Comparison of ENCODE assay signal across 8 cellular contexts in genomic region chr19:52527954-52528326, GRCh38. TPM values are rescaled to one million over a fixed set of nuclear protein-coding genes. Genes with fewer than 3 reads are reported as not detected.
DNase-seq lines count a peak whose midpoint lies in the region; TF ChIP-seq lines count a peak whose summit lies in the region.

No MANE protein-coding gene starts in this region.

- peak overlapping the region; percentile 80 for H3K9ac ChIP-seq in iPS-18a (ENCODE audit: low read length)
- peak overlapping the region; percentile 92 to 98 (median 96) for H3K9ac ChIP-seq in skeletal muscle tissue (ENCODE audit: low read depth in 1 of 3, low read length in 3 of 3)

- no peaks in the 10 kb centered on the region for H3K9me3 Mint-ChIP-seq in activated CD4-positive, alpha-beta T cell treated with anti-CD3 and anti-CD28 coated beads, Interleukin-2, amount 10 ng/mL, durations not matched to agents 24 days and 14 days

- peaks cover 40% of the 10 kb centered on the region for H3K36me3 Mint-ChIP-seq in activated CD4-positive, alpha-beta T cell treated with anti-CD3 and anti-CD28 coated beads, Interleukin-2, amount 10 ng/mL, durations not matched to agents 24 days and 14 days (ENCODE audit: low read depth)

- no peaks in the 10 kb centered on the region for H3K27me3 Mint-ChIP-seq in activated CD4-positive, alpha-beta T cell treated with anti-CD3 and anti-CD28 coated beads, Interleukin-2, amount 10 ng/mL, durations not matched to agents 24 days and 14 days

- peaks cover 0 to 2% of the 10 kb centered on the region in 2 donors for H3K4me1 ChIP-seq in ascending aorta
- H3K4me1 ChIP-seq in iPS-18a (ENCODE audit: control insufficient read depth, low read depth, low read length) = no peaks in the 10 kb centered on the region
- peaks cover 14 to 16% (median 15%) of the 10 kb centered on the region in 3 donors for H3K4me1 ChIP-seq in skeletal muscle tissue (ENCODE audit: control insufficient read depth in 3 of 3, insufficient read depth in 3 of 3, low read length in 3 of 3)

- H3K27ac Mint-ChIP-seq in activated CD4-positive, alpha-beta T cell treated with anti-CD3 and anti-CD28 coated beads, Interleukin-2, amount 10 ng/mL, durations not matched to agents 24 days and 14 days = peak overlapping the region; percentile 98

- H3K27ac ChIP-seq in ascending aorta = peak overlapping the region; percentile 92 to 93
- H3K27ac ChIP-seq in iPS-18a (ENCODE audit: low read length) = peak overlapping the region; percentile 79
- H3K27ac ChIP-seq in skeletal muscle tissue (ENCODE audit: low read depth, low read length) = peak overlapping the region; percentile 88

- no peak for DNase-seq in activated CD4-positive, alpha-beta T cell treated with anti-CD3 and anti-CD28 coated beads, Interleukin-2, amount 10 ng/mL, durations not matched to agents 24 days and 14 days
- no peak for DNase-seq in activated CD4-positive, alpha-beta T cell treated with anti-CD3 and anti-CD28 coated beads for 48 hours
- DNase-seq in HK-2 (ENCODE audit: unreplicated experiment) (peak; percentile 18), ascending aorta (ENCODE audit: low spot score in 2 of 2) (no peak), dermis blood vessel endothelial cell (no peak)
- no peak for DNase-seq in stimulated activated CD4-positive, alpha-beta T cell treated with anti-CD3 and anti-CD28 coated beads, Interleukin-4, amount 100 ng/mL, for 4 hours

- H3K9me3 ChIP-seq in ascending aorta = peaks cover 0 to 4% of the 10 kb centered on the region in 2 donors
- no peaks in the 10 kb centered on the region for H3K9me3 ChIP-seq in iPS-18a (ENCODE audit: control insufficient read depth, low read depth, low read length)
- H3K9me3 ChIP-seq in skeletal muscle tissue (ENCODE audit: control insufficient read depth in 3 of 3, low read length in 3 of 3) = no peaks in the 10 kb centered on the region

- H3K4me1 Mint-ChIP-seq in activated CD4-positive, alpha-beta T cell treated with anti-CD3 and anti-CD28 coated beads, Interleukin-2, amount 10 ng/mL, durations not matched to agents 24 days and 14 days = peaks cover 22% of the 10 kb centered on the region

- no peak for TF ChIP-seq CTCF in ascending aorta (IDR thresholded peaks at IDR 0.05)

- H3K36me3 ChIP-seq in ascending aorta = no peaks in the 10 kb centered on the region
- no peaks in the 10 kb centered on the region for H3K36me3 ChIP-seq in iPS-18a (ENCODE audit: control insufficient read depth, low read depth, low read length)
- H3K36me3 ChIP-seq in skeletal muscle tissue (ENCODE audit: control insufficient read depth in 3 of 3, insufficient read depth in 3 of 3, low read length in 3 of 3) = no peaks in the 10 kb centered on the region

- intact Hi-C loops in activated CD4-positive, alpha-beta T cell treated with anti-CD3 and anti-CD28 coated beads, Interleukin-2, amount 10 ng/mL, durations not matched to agents 24 days and 14 days (cut with micrococcal nuclease) = loop anchor here (1.0 to 10.0 kb wide), 12 partner anchors 7 to 994 kb away; partner anchors contain the start of genes ZNF160, ZNF320, ZNF611 and ZNF613
- intact Hi-C loops in ascending aorta (cut with DNase I) = loop anchor here (1.0 to 5.0 kb wide), 9 partner anchors 7 to 1339 kb away; partner anchors contain the start of genes MYADM, ZNF578, ZNF701 and ZNF83

- H3K4me3 Mint-ChIP-seq in activated CD4-positive, alpha-beta T cell treated with anti-CD3 and anti-CD28 coated beads, Interleukin-2, amount 10 ng/mL, durations not matched to agents 24 days and 14 days = peak overlapping the region; percentile 97

- H3K27me3 ChIP-seq in ascending aorta (no peaks in the 10 kb centered on the region), iPS-18a (ENCODE audit: control insufficient read depth, insufficient read depth, low read length) (no peaks in the 10 kb centered on the region), skeletal muscle tissue (ENCODE audit: control insufficient read depth in 3 of 3, insufficient read depth in 3 of 3, low read length in 3 of 3) (no peaks in the 10 kb centered on the region)

- H3K4me3 ChIP-seq in ascending aorta (peak overlapping the region; percentile 74 to 86), iPS-18a (ENCODE audit: low read length) (peak overlapping the region; percentile 89), skeletal muscle tissue (ENCODE audit: low read length in 3 of 3) (peak overlapping the region; percentile 81 to 95 (median 94))

RNA-seq across cellular contexts. Expression of gene ZNF808, which starts 0.5 kb away (rescaled TPM):
- total RNA-seq in activated CD4-positive, alpha-beta T cell treated with anti-CD3 and anti-CD28 coated beads, Interleukin-2, amount 10 ng/mL, durations not matched to agents 24 days and 14 days = 21.2 and 21.6 TPM in 2 replicates
- 9.0 TPM for total RNA-seq in ascending aorta
- total RNA-seq in skeletal muscle tissue = 19.3 TPM
- 23.3 and 31.1 TPM in 2 replicates for total RNA-seq in dermis blood vessel endothelial cell

RNA-seq across cellular contexts. Expression of gene ZNF701, which starts 42.1 kb away (rescaled TPM):
- total RNA-seq in activated CD4-positive, alpha-beta T cell treated with anti-CD3 and anti-CD28 coated beads, Interleukin-2, amount 10 ng/mL, durations not matched to agents 24 days and 14 days = 19.3 and 21.0 TPM in 2 replicates
- total RNA-seq in ascending aorta (13.2 TPM), skeletal muscle tissue (20.9 TPM), dermis blood vessel endothelial cell (15.1 and 22.3 TPM in 2 replicates)
